ENCODE assay signal across 3 cellular contexts in the genomic region with DNA sequence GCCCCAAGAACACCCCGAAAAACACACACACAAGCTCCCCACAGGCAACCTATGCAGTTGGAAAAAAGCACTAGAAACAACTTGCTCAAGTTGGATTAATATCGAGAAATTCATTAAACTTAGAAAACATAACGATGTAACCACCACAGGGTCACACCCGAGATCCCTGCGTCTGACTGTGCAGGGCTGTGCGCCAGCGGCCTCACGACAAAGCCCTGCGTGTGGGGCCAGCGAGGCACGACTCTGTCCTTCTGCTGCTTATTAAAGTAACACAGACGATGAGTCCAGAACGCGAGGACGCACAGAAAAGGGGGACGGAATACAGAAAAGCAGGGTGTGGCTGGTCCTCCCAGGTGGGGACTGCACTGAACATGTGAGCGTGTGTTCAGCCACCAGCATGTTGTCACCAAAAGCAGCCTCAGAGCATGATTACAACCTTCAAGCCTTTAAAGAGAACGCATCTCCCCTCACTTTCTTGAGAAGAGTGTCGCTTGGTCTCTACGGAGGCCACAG.
TF ChIP-seq lines count a peak whose summit lies in the region.

No MANE protein-coding gene starts in this region.

TF ChIP-seq in IMR-90, 13 proteins besides CTCF, POLR2A, EP300 and RAD21:
- TF ChIP-seq USF2 (IDR thresholded peaks at IDR 0.05; ENCODE audit: low read depth, low read length) (no peak), MXI1 (IDR thresholded peaks at IDR 0.05; ENCODE audit: borderline replicate concordance, low read depth, low read length) (no peak), BHLHE40 (IDR thresholded peaks at IDR 0.05; ENCODE audit: low read depth, low read length) (no peak), MAFK (IDR thresholded peaks at IDR 0.05; ENCODE audit: low read depth, low read length) (no peak), MAZ (IDR thresholded peaks at IDR 0.05; ENCODE audit: borderline replicate concordance, low read depth, low read length) (no peak), RCOR1 (IDR thresholded peaks at IDR 0.05; ENCODE audit: insufficient replicate concordance, low read length) (no peak), CHD1 (IDR thresholded peaks at IDR 0.05; ENCODE audit: low read depth, low read length) (no peak), SMC3 (IDR thresholded peaks at IDR 0.05; ENCODE audit: low read depth, low read length) (no peak), NFE2L2 (IDR thresholded peaks at IDR 0.05; ENCODE audit: low read depth, low read length) (no peak), CEBPB (IDR thresholded peaks at IDR 0.05; ENCODE audit: low read depth, low read length) (no peak), FOS (IDR thresholded peaks at IDR 0.05; ENCODE audit: low read depth, low read length) (no peak), RFX5 (IDR thresholded peaks at IDR 0.05; ENCODE audit: low read depth, low read length) (no peak), ELK1 (IDR thresholded peaks at IDR 0.05; ENCODE audit: borderline replicate concordance, low read depth, low read length) (no peak)

TF ChIP-seq in K562, 482 proteins besides CTCF, POLR2A, EP300 and RAD21:
- TF ChIP-seq ZNF121 (CRISPR knock-in tag; conservative IDR thresholded peaks at IDR 0.05), result 0 out of 2 replicates have a peak, but pooled peaks have one; percentile 7
- TF ChIP-seq ZBTB33 (CRISPR knock-in tag; IDR thresholded peaks at IDR 0.05), result peak; percentile 94
- TF ChIP-seq ZNF76 (CRISPR knock-in tag; IDR thresholded peaks at IDR 0.05; ENCODE audit: borderline replicate concordance), result no peak
TF ChIP-seq in K562: peak in this region for 2.

TF ChIP-seq in neural cell, 6 proteins besides CTCF, POLR2A, EP300 and RAD21:
- TF ChIP-seq EZH2 (IDR thresholded peaks at IDR 0.05; ENCODE audit: borderline replicate concordance, insufficient read depth, low read length, poor library complexity, severe bottlenecking), result no peak
- no peak for TF ChIP-seq TAF1 (IDR thresholded peaks at IDR 0.05; ENCODE audit: low read depth)
- no peak for TF ChIP-seq REST (IDR thresholded peaks at IDR 0.05; ENCODE audit: borderline replicate concordance)
- TF ChIP-seq MXI1 (conservative IDR thresholded peaks at IDR 0.05; ENCODE audit: poor library complexity, severe bottlenecking), result no peak
- TF ChIP-seq SMC3 (conservative IDR thresholded peaks at IDR 0.05; ENCODE audit: poor library complexity), result no peak
- TF ChIP-seq POLR2AphosphoS5 (IDR thresholded peaks at IDR 0.05), result no peak
